Comparison of ENCODE assay signal across 8 cellular contexts in the genomic region with DNA sequence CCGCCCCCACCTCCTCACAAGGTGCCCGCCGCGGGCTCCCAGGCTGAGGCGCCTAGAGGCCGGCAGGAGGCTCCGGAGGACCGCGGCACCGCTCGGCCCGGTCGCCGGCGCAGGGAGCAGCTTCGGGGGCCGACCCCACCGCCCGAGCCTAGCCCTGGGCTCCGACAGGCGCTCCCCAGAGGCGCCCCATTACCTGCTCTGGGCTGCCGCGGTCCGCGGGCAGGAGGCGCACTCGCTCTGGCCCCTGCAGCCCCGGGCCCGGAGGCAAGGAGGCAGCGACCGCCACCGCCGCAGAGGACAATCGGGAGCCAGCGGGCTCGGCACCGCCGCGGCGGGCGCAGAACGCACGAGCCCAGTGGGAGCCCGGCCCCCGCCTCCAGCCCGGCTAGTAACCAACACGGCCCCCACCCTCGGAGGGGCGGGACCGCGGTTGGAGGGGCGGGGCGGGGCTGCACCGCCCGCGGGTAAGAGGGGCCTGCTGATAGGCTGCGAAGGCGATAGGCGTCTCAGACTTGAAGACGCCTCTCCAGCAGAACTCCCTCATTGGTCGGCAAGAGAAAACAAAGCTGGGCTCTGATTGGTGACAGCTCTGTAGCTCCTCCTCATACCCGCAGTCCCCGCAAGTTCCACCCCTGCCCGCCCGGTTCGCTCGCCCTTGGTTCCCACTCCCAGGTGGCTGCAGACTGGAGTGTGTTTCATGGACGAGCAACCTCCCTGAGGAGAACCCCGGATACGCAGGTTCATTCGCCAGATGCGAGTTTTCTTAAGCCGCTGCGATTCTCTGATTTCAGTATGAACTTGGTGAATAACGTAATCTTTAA. TPM values are rescaled to one million over a fixed set of nuclear protein-coding genes. Genes with fewer than 3 reads are reported as not detected.
A peak's percentile ranks its signal among the peaks of the same experiment; 100 is the strongest.
DNase-seq lines count a peak whose midpoint lies in the region; ATAC-seq lines count a peak whose summit lies in the region.

A gene (minus strand): TSS at position 397 of the 821 bp plus-strand sequence. CDS start 64,460 bp downstream, outside the sequence.

- peak; percentile 99 for ATAC-seq in GM19397 (IDR thresholded peaks at IDR 0.05; ENCODE audit: unreplicated experiment)
- peak; percentile 100 for ATAC-seq in HG03558 (IDR thresholded peaks at IDR 0.05; ENCODE audit: extremely low read depth, unreplicated experiment)
- peak; percentile 95 for ATAC-seq in left colon

- intact Hi-C loops in left colon (cut with DNase I, micrococcal nuclease): no loop called here

- DNase-seq in C1 segment of cervical spinal cord (lab: John Stamatoyannopoulos, UW) (peak; percentile 62 to 99 (median 92)), NCI-H69 (lab: John Stamatoyannopoulos, UW) (peak; percentile 85), dedifferentiated amniotic fluid mesenchymal stem cell (ENCODE audit: extremely low spot score) (peak; percentile 99), left colon (peak; percentile 94 to 97)
- peak; percentile 94 for DNase-seq in activated CD4-positive, alpha-beta T cell treated with anti-CD3 and anti-CD28 coated beads, Interleukin-2, amount 50 U/mL, for 1 hour
- DNase-seq in stimulated activated CD4-positive, alpha-beta T cell treated with anti-CD3 and anti-CD28 coated beads, Interleukin-1b, Interleukin-23, amount 100 ng/mL, for 24 hours (ENCODE audit: low read depth in 4 of 4, low spot score in 1 of 4): peak; percentile 82 to 94 (median 92)

RNA-seq across cellular contexts. Expression of the gene that starts here (rescaled TPM):
- total RNA-seq in left colon: 10 to 100 TPM; 26.9 to 30.4 TPM

Comparison
In these comparisons a context has a peak if more than half of its experiments do, and no peak if none do; other contexts are left out.
1. Peak in every context shown above with its lines: DNase-seq and ATAC-seq.